In genomic region chr2:10883066-10883465, GRCh38 we compare ENCODE assay signal across 21 cellular contexts. TPM values are rescaled to one million over a fixed set of nuclear protein-coding genes. Genes with fewer than 3 reads are reported as not detected.
"Had no signal": no experiment of that assay in that cellular context is flagged by ENCODE, and none has a peak within 500 bp of the region (broad histone marks: within the 10 kb centered on the region; RNA-seq: fewer than 3 reads in every experiment).

No MANE protein-coding gene starts in this region.

- FAIRE-seq: colon, endometrium had no signal

- DNase-seq: activated CD4-positive, alpha-beta T cell treated with anti-CD3 and anti-CD28 coated beads, Interleukin-2, amount 50 U/mL, for 1 hour; activated CD4-positive, CD25-positive, alpha-beta regulatory T cell treated with anti-CD3 and anti-CD28 coated beads, Interleukin-2, amount 50 U/mL, for 72 hours; activated CD8-positive, alpha-beta memory T cell treated with anti-CD3 and anti-CD28 coated beads, Interleukin-2, amount 50 U/mL, for 4 hours; activated gamma-delta T cell; activated T-cell treated with anti-CD3 and anti-CD28 coated beads, Interleukin-2, amount 50 U/mL, for 48 hours; erythroblast; foreskin melanocyte; glutamatergic neuron; kidney glomerular epithelial cell; left ventricle myocardium superior; mesendoderm; naive thymus-derived CD4-positive, alpha-beta T cell; stimulated activated CD4-positive, alpha-beta T cell treated with anti-CD3 and anti-CD28 coated beads, Interleukin-12 subunit alpha, Interleukin-12 subunit beta, amount 100 ng/mL, for 4 hours; stimulated activated CD4-positive, alpha-beta T cell treated with anti-CD3 and anti-CD28 coated beads, Interleukin-1b, Interleukin-23, amount 100 ng/mL, for 48 hours; stimulated activated naive CD8-positive, alpha-beta T cell treated with anti-CD3 and anti-CD28 coated beads, Interleukin-15, Interleukin-2, amounts not matched to agents 100 U/mL and 50 U/mL, for 24 hours; SW 1271; trophoblast cell had no signal

- H3K36me3 Mint-ChIP-seq: activated naive CD4-positive, alpha-beta T cell treated with anti-CD3 and anti-CD28 coated beads, Interleukin-2, amount 50 U/mL, for 24 hours; naive thymus-derived CD4-positive, alpha-beta T cell had no signal

- H3K27ac ChIP-seq: VCaP had no signal

- H3K27ac Mint-ChIP-seq: activated naive CD4-positive, alpha-beta T cell treated with anti-CD3 and anti-CD28 coated beads, Interleukin-2, amount 50 U/mL, for 24 hours had no signal

- H3K9me3 Mint-ChIP-seq: activated naive CD4-positive, alpha-beta T cell treated with anti-CD3 and anti-CD28 coated beads, Interleukin-2, amount 50 U/mL, for 24 hours; naive thymus-derived CD4-positive, alpha-beta T cell had no signal

- H3K4me3 Mint-ChIP-seq: activated naive CD4-positive, alpha-beta T cell treated with anti-CD3 and anti-CD28 coated beads, Interleukin-2, amount 50 U/mL, for 24 hours had no signal

- ATAC-seq: naive thymus-derived CD4-positive, alpha-beta T cell; stimulated activated naive CD8-positive, alpha-beta T cell treated with anti-CD3 and anti-CD28 coated beads, Interleukin-15, Interleukin-2, amounts not matched to agents 100 U/mL and 50 U/mL, for 24 hours had no signal

RNA-seq across cellular contexts. Expression of gene KCNF1, which starts 28.7 kb away (rescaled TPM):
- total RNA-seq: naive thymus-derived CD4-positive, alpha-beta T cell had no signal
- polyA plus RNA-seq: naive thymus-derived CD4-positive, alpha-beta T cell had no signal
